In the genomic region with DNA sequence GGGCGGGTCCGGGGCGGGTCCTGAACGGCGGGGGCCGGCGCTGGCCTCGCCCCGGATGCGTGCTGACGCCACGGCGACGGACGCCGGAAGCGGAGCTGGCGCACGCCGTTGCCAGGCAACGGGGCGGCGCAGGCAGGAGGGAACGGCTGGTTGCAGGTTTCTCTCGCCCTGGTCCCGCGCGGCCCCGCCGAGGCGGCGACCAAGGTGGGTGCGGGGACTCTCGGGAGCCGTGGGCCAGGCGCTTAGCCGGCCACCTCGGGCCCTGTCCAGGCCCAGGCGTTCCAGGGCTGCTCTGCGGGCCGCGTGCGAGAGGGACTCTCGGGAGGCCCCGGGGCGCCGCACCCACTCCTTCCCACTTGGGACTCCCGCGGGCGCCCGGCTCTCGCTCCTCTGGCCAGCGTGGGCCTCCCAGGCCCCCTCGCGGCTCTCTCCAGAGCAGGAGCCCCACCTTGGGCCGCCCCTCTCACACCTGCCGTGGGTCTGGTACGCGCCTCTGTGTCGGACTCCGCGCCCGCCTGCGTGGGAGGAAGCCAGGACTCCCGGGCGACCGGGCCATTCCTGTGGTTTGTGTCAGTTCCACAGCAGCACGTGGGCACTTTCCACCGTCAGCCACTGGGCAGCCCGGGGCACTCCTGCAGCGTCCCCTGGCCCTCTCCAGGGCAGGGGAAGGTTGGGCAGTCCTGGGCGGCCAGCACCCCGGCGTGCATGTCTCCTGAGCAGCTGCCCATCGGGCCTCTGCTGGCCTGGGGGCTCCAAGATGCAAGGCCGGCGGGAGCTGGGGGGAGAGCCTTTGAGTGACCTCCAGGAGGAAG, we compare ENCODE assay signal across 1 cellular context.
TF ChIP-seq lines count a peak whose summit lies in the region.

CLBA1 (plus strand) TSS at position 114 of the 812 bp plus-strand sequence; CDS start at position 758, 644 bp downstream.

TF ChIP-seq in GM23338, 12 proteins besides CTCF, POLR2A, EP300 and RAD21 (continued from another document):
- TF ChIP-seq, protein P1, sequence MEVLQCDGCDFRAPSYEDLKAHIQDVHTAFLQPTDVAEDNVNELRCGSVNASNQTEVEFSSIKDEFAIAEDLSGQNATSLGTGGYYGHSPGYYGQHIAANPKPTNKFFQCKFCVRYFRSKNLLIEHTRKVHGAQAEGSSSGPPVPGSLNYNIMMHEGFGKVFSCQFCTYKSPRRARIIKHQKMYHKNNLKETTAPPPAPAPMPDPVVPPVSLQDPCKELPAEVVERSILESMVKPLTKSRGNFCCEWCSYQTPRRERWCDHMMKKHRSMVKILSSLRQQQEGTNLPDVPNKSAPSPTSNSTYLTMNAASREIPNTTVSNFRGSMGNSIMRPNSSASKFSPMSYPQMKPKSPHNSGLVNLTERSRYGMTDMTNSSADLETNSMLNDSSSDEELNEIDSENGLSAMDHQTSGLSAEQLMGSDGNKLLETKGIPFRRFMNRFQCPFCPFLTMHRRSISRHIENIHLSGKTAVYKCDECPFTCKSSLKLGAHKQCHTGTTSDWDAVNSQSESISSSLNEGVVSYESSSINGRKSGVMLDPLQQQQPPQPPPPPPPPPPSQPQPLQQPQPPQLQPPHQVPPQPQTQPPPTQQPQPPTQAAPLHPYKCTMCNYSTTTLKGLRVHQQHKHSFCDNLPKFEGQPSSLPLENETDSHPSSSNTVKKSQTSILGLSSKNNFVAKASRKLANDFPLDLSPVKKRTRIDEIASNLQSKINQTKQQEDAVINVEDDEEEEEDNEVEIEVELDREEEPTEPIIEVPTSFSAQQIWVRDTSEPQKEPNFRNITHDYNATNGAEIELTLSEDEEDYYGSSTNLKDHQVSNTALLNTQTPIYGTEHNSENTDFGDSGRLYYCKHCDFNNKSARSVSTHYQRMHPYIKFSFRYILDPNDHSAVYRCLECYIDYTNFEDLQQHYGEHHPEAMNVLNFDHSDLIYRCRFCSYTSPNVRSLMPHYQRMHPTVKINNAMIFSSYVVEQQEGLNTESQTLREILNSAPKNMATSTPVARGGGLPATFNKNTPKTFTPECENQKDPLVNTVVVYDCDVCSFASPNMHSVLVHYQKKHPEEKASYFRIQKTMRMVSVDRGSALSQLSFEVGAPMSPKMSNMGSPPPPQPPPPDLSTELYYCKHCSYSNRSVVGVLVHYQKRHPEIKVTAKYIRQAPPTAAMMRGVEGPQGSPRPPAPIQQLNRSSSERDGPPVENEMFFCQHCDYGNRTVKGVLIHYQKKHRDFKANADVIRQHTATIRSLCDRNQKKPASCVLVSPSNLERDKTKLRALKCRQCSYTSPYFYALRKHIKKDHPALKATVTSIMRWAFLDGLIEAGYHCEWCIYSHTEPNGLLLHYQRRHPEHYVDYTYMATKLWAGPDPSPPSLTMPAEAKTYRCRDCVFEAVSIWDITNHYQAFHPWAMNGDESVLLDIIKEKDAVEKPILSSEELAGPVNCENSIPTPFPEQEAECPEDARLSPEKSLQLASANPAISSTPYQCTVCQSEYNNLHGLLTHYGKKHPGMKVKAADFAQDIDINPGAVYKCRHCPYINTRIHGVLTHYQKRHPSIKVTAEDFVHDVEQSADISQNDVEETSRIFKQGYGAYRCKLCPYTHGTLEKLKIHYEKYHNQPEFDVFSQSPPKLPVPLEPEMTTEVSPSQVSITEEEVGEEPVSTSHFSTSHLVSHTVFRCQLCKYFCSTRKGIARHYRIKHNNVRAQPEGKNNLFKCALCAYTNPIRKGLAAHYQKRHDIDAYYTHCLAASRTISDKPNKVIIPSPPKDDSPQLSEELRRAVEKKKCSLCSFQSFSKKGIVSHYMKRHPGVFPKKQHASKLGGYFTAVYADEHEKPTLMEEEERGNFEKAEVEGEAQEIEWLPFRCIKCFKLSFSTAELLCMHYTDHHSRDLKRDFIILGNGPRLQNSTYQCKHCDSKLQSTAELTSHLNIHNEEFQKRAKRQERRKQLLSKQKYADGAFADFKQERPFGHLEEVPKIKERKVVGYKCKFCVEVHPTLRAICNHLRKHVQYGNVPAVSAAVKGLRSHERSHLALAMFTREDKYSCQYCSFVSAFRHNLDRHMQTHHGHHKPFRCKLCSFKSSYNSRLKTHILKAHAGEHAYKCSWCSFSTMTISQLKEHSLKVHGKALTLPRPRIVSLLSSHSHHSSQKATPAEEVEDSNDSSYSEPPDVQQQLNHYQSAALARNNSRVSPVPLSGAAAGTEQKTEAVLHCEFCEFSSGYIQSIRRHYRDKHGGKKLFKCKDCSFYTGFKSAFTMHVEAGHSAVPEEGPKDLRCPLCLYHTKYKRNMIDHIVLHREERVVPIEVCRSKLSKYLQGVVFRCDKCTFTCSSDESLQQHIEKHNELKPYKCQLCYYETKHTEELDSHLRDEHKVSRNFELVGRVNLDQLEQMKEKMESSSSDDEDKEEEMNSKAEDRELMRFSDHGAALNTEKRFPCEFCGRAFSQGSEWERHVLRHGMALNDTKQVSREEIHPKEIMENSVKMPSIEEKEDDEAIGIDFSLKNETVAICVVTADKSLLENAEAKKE (CRISPR knock-in tag; IDR thresholded peaks at IDR 0.05): no peak
- no peak for TF ChIP-seq STAT1 (IDR thresholded peaks at IDR 0.05; ENCODE audit: unreplicated experiment)
- peak; percentile 69; the same call in 1 of the 2 replicates for TF ChIP-seq CREB1 (CRISPR knock-in tag; IDR thresholded peaks at IDR 0.05; ENCODE audit: low read depth)
- peak; percentile 32; the same call in 1 of the 2 replicates for TF ChIP-seq POLR2AphosphoS5 (IDR thresholded peaks at IDR 0.05; ENCODE audit: low read depth)
